In the genomic region with DNA sequence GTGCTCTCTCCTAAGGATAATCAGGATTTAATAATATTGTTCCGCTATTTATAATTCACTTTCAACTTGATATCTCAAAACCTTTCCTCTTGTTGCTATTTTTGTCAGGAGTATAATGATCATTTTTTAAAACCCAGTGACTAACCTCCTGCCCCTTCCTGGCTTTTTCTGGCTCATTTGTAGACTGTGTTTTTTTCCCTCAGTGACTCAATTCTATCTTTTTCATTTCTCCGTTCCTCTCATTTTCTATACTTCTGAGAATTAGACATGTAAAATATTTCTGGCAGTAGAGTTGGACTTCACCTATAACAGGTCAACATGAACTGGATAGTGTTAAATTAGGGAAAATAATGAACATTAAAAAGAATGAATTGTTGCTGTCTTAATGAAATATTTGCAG, we compare ENCODE assay signal across 11 cellular contexts.
"Had no signal": no experiment of that assay in that cellular context is flagged by ENCODE, and none has a peak within 500 bp of the region (broad histone marks: within the 10 kb centered on the region; RNA-seq: fewer than 3 reads in every experiment).

No MANE protein-coding gene starts in this region.

- ATAC-seq: HCT116, K562 had no signal

- FAIRE-seq: HTR-8/SVneo, K562 had no signal

- H3K36me3 ChIP-seq: HAP-1 had no signal

- H2AFZ ChIP-seq: GM23248 had no signal

- H3K27ac ChIP-seq: GM23248 had no signal

- H3K9ac ChIP-seq: GM23248 had no signal

- DNase-seq: GM23248, GOT3, H7, HFFc6, IMR-90, Kasumi-1, KG1 had no signal

- H3K4me3 ChIP-seq: GM23248, HAP-1, K562 had no signal

- H3K4me1 ChIP-seq: HAP-1 had no signal

- H3K9me3 ChIP-seq: HAP-1 had no signal
